11 cellular contexts compared by ENCODE assay signal in the genomic region with DNA sequence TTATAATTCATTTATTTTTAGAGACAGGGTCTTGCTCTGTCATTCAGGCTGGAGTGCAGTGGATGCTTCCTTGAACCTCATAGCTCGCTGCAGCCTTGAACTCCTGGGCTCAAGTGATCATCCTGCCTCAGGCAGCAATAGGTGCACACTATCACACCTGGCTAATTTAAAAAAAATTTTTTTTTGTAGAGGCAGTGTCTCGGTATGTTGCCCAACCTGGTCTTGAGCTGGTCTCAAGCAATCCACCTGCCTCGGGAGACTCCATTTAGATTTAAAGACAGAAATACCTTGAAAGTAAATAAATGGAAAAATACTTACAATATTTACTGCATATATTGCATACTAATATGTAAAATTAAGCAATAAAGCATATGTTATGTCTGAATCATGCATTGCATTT. TPM values are rescaled to one million over a fixed set of nuclear protein-coding genes. Genes with fewer than 3 reads are reported as not detected.
"Had no signal": no experiment of that assay in that cellular context is flagged by ENCODE, and none has a peak within 500 bp of the region (broad histone marks: within the 10 kb centered on the region; RNA-seq: fewer than 3 reads in every experiment).

No MANE protein-coding gene starts in this region.

- H3K27me3 Mint-ChIP-seq: IgD-negative memory B cell had no signal

- DNase-seq: GM23248, HFFc6, KG1 had no signal

- H3K9me3 Mint-ChIP-seq: HFFc6, IgD-negative memory B cell had no signal

- H3K27ac ChIP-seq: GM23248 had no signal

- H3K4me3 ChIP-seq: GM23248, HAP-1 had no signal

- H3K4me3 Mint-ChIP-seq: HFFc6, IgD-negative memory B cell had no signal

- H3K9ac ChIP-seq: GM23248 had no signal

- H3K36me3 ChIP-seq: HAP-1 had no signal

- H2AFZ ChIP-seq: GM23248 had no signal

- ATAC-seq: HCT116, HepG2 had no signal

- H3K9me3 ChIP-seq: HAP-1 had no signal

- H3K27ac Mint-ChIP-seq: HFFc6, IgD-negative memory B cell had no signal

- FAIRE-seq: H54, HepG2, HTR-8/SVneo had no signal

RNA-seq across cellular contexts. Expression of gene MAB21L2, which starts 40.3 kb away (rescaled TPM):
- total RNA-seq: GM23248, H1, HepG2, HFFc6, HT-29 had no signal
- polyA plus RNA-seq: GM23248, HepG2, IgD-negative memory B cell had no signal
